14 cellular contexts compared by ENCODE assay signal in the genomic region with DNA sequence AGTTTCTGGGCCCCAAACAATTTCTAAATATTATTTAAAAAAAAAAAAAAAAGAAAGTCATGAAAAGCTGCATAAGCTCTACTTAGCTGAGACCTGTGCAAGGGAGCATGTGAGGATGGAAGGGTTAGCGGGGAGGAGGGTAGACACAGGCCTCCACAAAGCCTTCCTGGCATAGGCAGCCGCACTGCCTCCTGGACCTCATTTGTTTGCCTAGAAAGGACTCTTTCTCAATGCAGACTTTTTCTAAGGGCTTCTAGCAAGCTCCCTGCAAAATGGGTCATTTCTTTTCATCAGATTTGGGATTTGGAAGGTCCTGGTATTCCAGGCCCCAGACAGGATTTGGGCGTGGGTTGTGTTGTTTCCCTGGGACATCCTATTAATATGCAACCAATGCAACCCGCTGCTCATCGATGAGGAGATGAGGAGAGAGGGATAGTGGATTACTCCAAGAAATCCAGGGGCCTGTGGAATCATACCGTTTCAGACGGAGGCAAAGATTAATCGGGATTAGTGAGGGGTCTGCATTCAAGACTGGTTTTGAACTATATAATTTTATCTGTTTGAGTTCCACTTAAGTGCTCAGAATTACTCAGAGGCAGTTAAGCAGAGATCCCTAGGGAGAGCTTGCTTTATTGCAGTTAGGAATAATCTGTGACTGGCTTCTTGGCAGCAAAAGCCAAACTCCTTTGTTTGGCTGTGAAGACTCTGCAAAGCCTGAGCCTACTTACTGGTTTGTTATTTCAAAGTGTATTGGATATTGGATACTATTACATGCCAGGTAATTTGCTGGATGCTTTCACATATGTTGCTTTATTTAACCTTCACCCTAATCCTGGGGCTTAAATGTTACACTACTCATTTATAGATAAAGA.
DNase-seq lines count a peak whose midpoint lies in the region; ATAC-seq and TF ChIP-seq lines count a peak whose summit lies in the region.
"Had no signal": no experiment of that assay in that cellular context is flagged by ENCODE, and none has a peak within 500 bp of the region (broad histone marks: within the 10 kb centered on the region; RNA-seq: fewer than 3 reads in every experiment).

No MANE protein-coding gene starts in this region.

- no peaks in the 10 kb centered on the region for H3K9me3 ChIP-seq in A673 (ENCODE audit: low read depth, low read length, poor library complexity, severe bottlenecking)
- H3K9me3 ChIP-seq: colonic mucosa had no signal

- intact Hi-C loops in A673 (cut with micrococcal nuclease; ENCODE audit: unreplicated experiment): no loop called here
- intact Hi-C loops in activated naive CD4-positive, alpha-beta T cell treated with anti-CD3 and anti-CD28 coated beads for 36 hours (cut with micrococcal nuclease): no loop called here

- TF ChIP-seq CTCF in A673 (conservative IDR thresholded peaks at IDR 0.05; ENCODE audit: low read depth, low read length): no peak

- POLR2A ChIA-PET in A673 (lab: Charles Lee; ENCODE audit: low non-redundant PET): no interaction called here

- peaks cover 11% of the 10 kb centered on the region for H3K27me3 Mint-ChIP-seq in activated naive CD4-positive, alpha-beta T cell treated with anti-CD3 and anti-CD28 coated beads for 36 hours (ENCODE audit: low read depth)
- H3K27me3 Mint-ChIP-seq: CD4-positive, CD25-positive, alpha-beta regulatory T cell had no signal

- DNase-seq in A673 (ENCODE audit: low spot score) (peak; percentile 73), GM04503 (ENCODE audit: low read depth) (peak; percentile 75), amniotic epithelial cell (ENCODE audit: low read depth) (peak; percentile 39), kidney glomerular epithelial cell (lab: John Stamatoyannopoulos, UW) (peak; percentile 25), EL (no peak)
- DNase-seq in activated naive CD4-positive, alpha-beta T cell treated with anti-CD3 and anti-CD28 coated beads for 36 hours: no peak
- DNase-seq: CD4-positive, CD25-positive, alpha-beta regulatory T cell; colonic mucosa; NCI-H1694; stimulated activated CD4-positive, alpha-beta T cell treated with anti-CD3 and anti-CD28 coated beads, Interleukin-12 subunit alpha, Interleukin-12 subunit beta, amount 100 ng/mL, for 4 hours had no signal

- no peaks in the 10 kb centered on the region for H3K36me3 ChIP-seq in A673 (ENCODE audit: insufficient read depth, low read length, poor library complexity, severe bottlenecking)
- H3K36me3 ChIP-seq: colonic mucosa had no signal

- H3K4me3 Mint-ChIP-seq in activated naive CD4-positive, alpha-beta T cell treated with anti-CD3 and anti-CD28 coated beads for 36 hours: no peak overlapping the region
- H3K4me3 Mint-ChIP-seq: CD4-positive, CD25-positive, alpha-beta regulatory T cell had no signal

- BruUV-seq in A673 (replicated peaks; lab: Mats Ljungman, UMichigan): no TSS peak

- CTCF ChIA-PET in A673 (lab: Charles Lee): no interaction called here
- CTCF ChIA-PET in activated naive CD4-positive, alpha-beta T cell treated with anti-CD3 and anti-CD28 coated beads for 36 hours (lab: Charles Lee): interaction anchor here (0.9 kb wide), 1 partner anchor 51 kb away, joined by 3 read pairs; no protein-coding TSS in a partner anchor

- no peak for ATAC-seq in HG03159 (IDR thresholded peaks at IDR 0.05; ENCODE audit: unreplicated experiment)
- no peak for ATAC-seq in HG02623 (IDR thresholded peaks at IDR 0.05; ENCODE audit: unreplicated experiment)

- peaks cover 5% of the 10 kb centered on the region for H3K9me3 Mint-ChIP-seq in activated naive CD4-positive, alpha-beta T cell treated with anti-CD3 and anti-CD28 coated beads for 36 hours

- H3K36me3 Mint-ChIP-seq in activated naive CD4-positive, alpha-beta T cell treated with anti-CD3 and anti-CD28 coated beads for 36 hours (ENCODE audit: low read depth): no peaks in the 10 kb centered on the region
- H3K36me3 Mint-ChIP-seq: CD4-positive, CD25-positive, alpha-beta regulatory T cell had no signal

- no peak overlapping the region for H3K4me3 ChIP-seq in A673 (ENCODE audit: low read depth, low read length, poor library complexity, severe bottlenecking)
- H3K4me3 ChIP-seq: colonic mucosa had no signal

- no peaks in the 10 kb centered on the region for H3K4me1 ChIP-seq in A673 (ENCODE audit: insufficient read depth, low read length, poor library complexity, severe bottlenecking)
- H3K4me1 ChIP-seq: colonic mucosa had no signal

- H3K27ac Mint-ChIP-seq in activated naive CD4-positive, alpha-beta T cell treated with anti-CD3 and anti-CD28 coated beads for 36 hours: no peak overlapping the region
- H3K27ac Mint-ChIP-seq: activated T-helper 2 cell treated with anti-CD3 and anti-CD28 coated beads, Interferon-gamma antibody, Interleukin-2, Interleukin-4, amounts not matched to agents 10 μg/mL and 5 μg/mL and 100 μg/mL, durations not matched to agents 14 hours and 24 hours and 36 hours; CD4-positive, CD25-positive, alpha-beta regulatory T cell had no signal

- H3K27me3 ChIP-seq in A673 (replicated peaks; ENCODE audit: insufficient read depth, low read depth, low read length, poor library complexity): no peaks in the 10 kb centered on the region
- H3K27me3 ChIP-seq: colonic mucosa had no signal

- H3K27ac ChIP-seq in A673 (ENCODE audit: low read depth, low read length, poor library complexity, severe bottlenecking): no peak overlapping the region
- H3K27ac ChIP-seq: colonic mucosa, RWPE1 had no signal

- H3K4me1 Mint-ChIP-seq in activated naive CD4-positive, alpha-beta T cell treated with anti-CD3 and anti-CD28 coated beads for 36 hours (ENCODE audit: low read depth): no peaks in the 10 kb centered on the region
- H3K4me1 Mint-ChIP-seq: CD4-positive, CD25-positive, alpha-beta regulatory T cell had no signal

Comparison
In these comparisons a context has a peak if more than half of its experiments do, and no peak if none do; other contexts are left out.
1. DNase-seq: peak in A673 (single experiment), GM04503 (single experiment), amniotic epithelial cell (single experiment) and kidney glomerular epithelial cell (single experiment); none in activated naive CD4-positive, alpha-beta T cell treated with anti-CD3 and anti-CD28 coated beads for 36 hours (single experiment) and EL (single experiment).